ENCODE assay signal across 21 cellular contexts in genomic region chr13:79457390-79457789, GRCh38. TPM values are rescaled to one million over a fixed set of nuclear protein-coding genes. Genes with fewer than 3 reads are reported as not detected.
DNase-seq lines count a peak whose midpoint lies in the region; ATAC-seq and TF ChIP-seq lines count a peak whose summit lies in the region.
"Had no signal": no experiment of that assay in that cellular context is flagged by ENCODE, and none has a peak within 500 bp of the region (broad histone marks: within the 10 kb centered on the region; RNA-seq: fewer than 3 reads in every experiment).

No MANE protein-coding gene starts in this region.

- TF ChIP-seq CTCF in HFFc6 (IDR thresholded peaks at IDR 0.05) = no peak

- no peak overlapping the region for H3K4me3 Mint-ChIP-seq in activated T-cell treated with anti-CD3 and anti-CD28 coated beads, Interleukin-2, amount 50 U/mL, for 4 hours
- no peak overlapping the region for H3K4me3 Mint-ChIP-seq in HFFc6
- H3K4me3 Mint-ChIP-seq: CD14-positive monocyte, IgD-negative memory B cell, mesothelial cell of epicardium had no signal

- no peaks in the 10 kb centered on the region for H3K36me3 Mint-ChIP-seq in activated T-cell treated with anti-CD3 and anti-CD28 coated beads, Interleukin-2, amount 50 U/mL, for 4 hours (ENCODE audit: insufficient read depth)
- no peaks in the 10 kb centered on the region for H3K36me3 Mint-ChIP-seq in HFFc6 (ENCODE audit: low read depth)
- H3K36me3 Mint-ChIP-seq: CD14-positive monocyte, IgD-negative memory B cell, mesothelial cell of epicardium, neural progenitor cell had no signal

- DNase-seq in activated T-cell treated with anti-CD3 and anti-CD28 coated beads, Interleukin-2, amount 50 U/mL, for 4 hours = no peak
- no peak for DNase-seq in activated T-cell treated with anti-CD3 and anti-CD28 coated beads, Interleukin-2, amount 50 U/mL, for 1 hour
- DNase-seq in HFFc6 (no peak), SKM-1 (lab: John Stamatoyannopoulos, UW; ENCODE audit: unreplicated experiment) (no peak), NCI-H526 (lab: John Stamatoyannopoulos, UW) (no peak), COR-L47 (lab: John Stamatoyannopoulos, UW) (no peak)
- DNase-seq: cerebellar nuclear complex, DMS79, hippocampal formation, kidney, MV-4-11, NCI-H2029 treated with DMSO at 0.1 percent for 48 hours, NCI-H510A, SJCRH30, upper lobe of left lung had no signal

- H3K27ac Mint-ChIP-seq in HFFc6 = 0 out of 2 replicates have a peak overlapping the region, but pooled peaks have one; percentile 21
- H3K27ac Mint-ChIP-seq: CD14-positive monocyte, IgD-negative memory B cell, mesothelial cell of epicardium had no signal

- peak; percentile 35 to 38 for ATAC-seq in activated T-cell treated with anti-CD3 and anti-CD28 coated beads, Interleukin-2, amount 50 U/mL, for 4 hours
- ATAC-seq in HG03442 (IDR thresholded peaks at IDR 0.05; ENCODE audit: unreplicated experiment) = peak; percentile 42
- ATAC-seq in HG03460 (IDR thresholded peaks at IDR 0.05; ENCODE audit: unreplicated experiment) = no peak

- H3K9me3 Mint-ChIP-seq in activated T-cell treated with anti-CD3 and anti-CD28 coated beads, Interleukin-2, amount 50 U/mL, for 4 hours = no peaks in the 10 kb centered on the region
- no peaks in the 10 kb centered on the region for H3K9me3 Mint-ChIP-seq in HFFc6
- H3K9me3 Mint-ChIP-seq: mesothelial cell of epicardium had no signal

- no peaks in the 10 kb centered on the region for H3K27me3 Mint-ChIP-seq in activated T-cell treated with anti-CD3 and anti-CD28 coated beads, Interleukin-2, amount 50 U/mL, for 4 hours (ENCODE audit: low read depth)
- H3K27me3 Mint-ChIP-seq in HFFc6 (ENCODE audit: insufficient read depth) = no peaks in the 10 kb centered on the region; the same call in 1 of the 2 replicates

- peaks cover 32% of the 10 kb centered on the region for H3K4me1 Mint-ChIP-seq in activated T-cell treated with anti-CD3 and anti-CD28 coated beads, Interleukin-2, amount 50 U/mL, for 4 hours (ENCODE audit: low read depth)
- H3K4me1 Mint-ChIP-seq in HFFc6 (ENCODE audit: low read depth) = peaks cover 75% of the 10 kb centered on the region
- H3K4me1 Mint-ChIP-seq: CD14-positive monocyte, IgD-negative memory B cell had no signal

RNA-seq across cellular contexts. Expression of gene NDFIP2, which starts 23.6 kb away (rescaled TPM):
- total RNA-seq in activated T-cell treated with anti-CD3 and anti-CD28 coated beads, Interleukin-2, amount 50 U/mL, for 4 hours = 100 to 1,000 TPM; 248 to 281 (median 274) TPM
- total RNA-seq in HFFc6 (2021; fragmentation: NEBNext Ultra II Directional; extraction: Animal tissue kit (Norgen Biotek cat#: 25700)) = 100 to 1,000 TPM in 2 of 6 experiments, 10 to 100 TPM in 4; 97.1 to 132 (median 99.7) TPM

RNA-seq across cellular contexts. Expression of gene RBM26, which starts 51.3 kb away (rescaled TPM):
- total RNA-seq in activated T-cell treated with anti-CD3 and anti-CD28 coated beads, Interleukin-2, amount 50 U/mL, for 4 hours = 10 to 100 TPM; 58.2 to 65.1 (median 63.6) TPM
- 10 to 100 TPM; 28.5 to 37.6 (median 33.3) TPM for total RNA-seq in HFFc6 (2021; fragmentation: NEBNext Ultra II Directional; extraction: Animal tissue kit (Norgen Biotek cat#: 25700))
